Comparison of ENCODE assay signal across 17 cellular contexts in the genomic region with DNA sequence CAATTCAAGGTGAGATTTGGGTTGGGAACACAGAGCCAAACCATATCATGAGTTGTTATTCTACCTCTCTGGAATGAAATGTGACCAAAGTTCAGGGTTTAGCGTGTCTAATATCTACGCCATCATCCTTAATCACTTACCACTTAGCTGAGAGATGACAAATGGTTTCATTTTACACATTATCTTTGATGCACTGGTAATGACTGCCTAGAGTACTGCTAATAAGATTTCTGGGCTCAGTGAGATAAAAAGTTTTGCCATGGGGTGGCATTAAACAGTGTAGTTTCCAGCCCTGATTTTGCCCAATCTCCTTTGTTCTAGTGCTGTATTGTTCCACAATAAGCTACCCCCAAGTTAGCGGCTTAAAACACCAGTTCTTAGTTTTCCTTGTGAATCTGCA.
DNase-seq lines count a peak whose midpoint lies in the region; ATAC-seq and TF ChIP-seq lines count a peak whose summit lies in the region.
"Had no signal": no experiment of that assay in that cellular context is flagged by ENCODE, and none has a peak within 500 bp of the region (broad histone marks: within the 10 kb centered on the region; RNA-seq: fewer than 3 reads in every experiment).

No MANE protein-coding gene starts in this region.

- no peak for TF ChIP-seq CTCF in foreskin keratinocyte (conservative IDR thresholded peaks at IDR 0.05)

- POLR2A ChIA-PET in activated CD8-positive, alpha-beta T cell treated with anti-CD3 and anti-CD28 coated beads, Interleukin-2, amount 10 ng/mL, durations not matched to agents 7 days and 5 days (lab: Charles Lee): interaction anchor here (1.5 kb wide), 1 partner anchor 13 kb away, joined by 5 read pairs; no protein-coding TSS in a partner anchor
- POLR2A ChIA-PET in naive thymus-derived CD8-positive, alpha-beta T cell (lab: Charles Lee): no interaction called here

- peak overlapping the region; percentile 87 for H3K27ac Mint-ChIP-seq in activated T-cell treated with anti-CD3 and anti-CD28 coated beads, Interleukin-2, amount 50 U/mL, for 24 hours
- peak overlapping the region; percentile 31 for H3K27ac Mint-ChIP-seq in activated CD8-positive, alpha-beta T cell treated with anti-CD3 and anti-CD28 coated beads, Interleukin-2, amount 10 ng/mL, durations not matched to agents 7 days and 5 days
- no peak overlapping the region for H3K27ac Mint-ChIP-seq in naive thymus-derived CD8-positive, alpha-beta T cell
- H3K27ac Mint-ChIP-seq: GM23338 had no signal

- no peaks in the 10 kb centered on the region for H3K27me3 ChIP-seq in foreskin keratinocyte
- H3K27me3 ChIP-seq: BLaER1 treated with 17β-estradiol and CSF1 and Interleukin-3, amounts not matched to agents 10 nM and 100 nM had no signal

- no peak overlapping the region for H3K4me3 Mint-ChIP-seq in activated T-cell treated with anti-CD3 and anti-CD28 coated beads, Interleukin-2, amount 50 U/mL, for 24 hours
- H3K4me3 Mint-ChIP-seq in activated CD8-positive, alpha-beta T cell treated with anti-CD3 and anti-CD28 coated beads, Interleukin-2, amount 10 ng/mL, durations not matched to agents 7 days and 5 days: no peak overlapping the region
- H3K4me3 Mint-ChIP-seq in naive thymus-derived CD8-positive, alpha-beta T cell: no peak overlapping the region
- H3K4me3 Mint-ChIP-seq: GM23338 had no signal

- CTCF ChIA-PET in activated CD8-positive, alpha-beta T cell treated with anti-CD3 and anti-CD28 coated beads, Interleukin-2, amount 10 ng/mL, durations not matched to agents 7 days and 5 days (lab: Charles Lee): no interaction called here

- H3K27me3 Mint-ChIP-seq in activated T-cell treated with anti-CD3 and anti-CD28 coated beads, Interleukin-2, amount 50 U/mL, for 24 hours: no peaks in the 10 kb centered on the region
- H3K27me3 Mint-ChIP-seq in activated CD8-positive, alpha-beta T cell treated with anti-CD3 and anti-CD28 coated beads, Interleukin-2, amount 10 ng/mL, durations not matched to agents 7 days and 5 days (ENCODE audit: low read depth): no peaks in the 10 kb centered on the region
- H3K27me3 Mint-ChIP-seq in naive thymus-derived CD8-positive, alpha-beta T cell: no peaks in the 10 kb centered on the region

- H3K9me3 Mint-ChIP-seq in activated T-cell treated with anti-CD3 and anti-CD28 coated beads, Interleukin-2, amount 50 U/mL, for 24 hours: peaks cover 6% of the 10 kb centered on the region
- H3K9me3 Mint-ChIP-seq in activated CD8-positive, alpha-beta T cell treated with anti-CD3 and anti-CD28 coated beads, Interleukin-2, amount 10 ng/mL, durations not matched to agents 7 days and 5 days (ENCODE audit: insufficient read depth): peaks cover 10% of the 10 kb centered on the region
- H3K9me3 Mint-ChIP-seq in naive thymus-derived CD8-positive, alpha-beta T cell: no peaks in the 10 kb centered on the region
- H3K9me3 Mint-ChIP-seq: GM23338 had no signal

- no peaks in the 10 kb centered on the region for H3K36me3 Mint-ChIP-seq in activated T-cell treated with anti-CD3 and anti-CD28 coated beads, Interleukin-2, amount 50 U/mL, for 24 hours (ENCODE audit: low read depth)
- peaks cover 37% of the 10 kb centered on the region for H3K36me3 Mint-ChIP-seq in activated CD8-positive, alpha-beta T cell treated with anti-CD3 and anti-CD28 coated beads, Interleukin-2, amount 10 ng/mL, durations not matched to agents 7 days and 5 days (ENCODE audit: low read depth)
- no peaks in the 10 kb centered on the region for H3K36me3 Mint-ChIP-seq in naive thymus-derived CD8-positive, alpha-beta T cell

- H3K4me1 Mint-ChIP-seq in activated T-cell treated with anti-CD3 and anti-CD28 coated beads, Interleukin-2, amount 50 U/mL, for 24 hours (ENCODE audit: low read depth): peaks cover 39% of the 10 kb centered on the region
- H3K4me1 Mint-ChIP-seq in activated CD8-positive, alpha-beta T cell treated with anti-CD3 and anti-CD28 coated beads, Interleukin-2, amount 10 ng/mL, durations not matched to agents 7 days and 5 days (ENCODE audit: low read depth): peaks cover 37% of the 10 kb centered on the region
- peaks cover 11 to 33% (median 19%) of the 10 kb centered on the region in 4 donors for H3K4me1 Mint-ChIP-seq in naive thymus-derived CD8-positive, alpha-beta T cell
- H3K4me1 Mint-ChIP-seq: GM23338 had no signal

- H3K4me1 ChIP-seq in foreskin keratinocyte: no peaks in the 10 kb centered on the region
- H3K4me1 ChIP-seq: A549 had no signal

- ATAC-seq in activated CD8-positive, alpha-beta T cell treated with anti-CD3 and anti-CD28 coated beads, Interleukin-2, amount 10 ng/mL, durations not matched to agents 7 days and 5 days: no peak
- peak; percentile 44 for ATAC-seq in foreskin keratinocyte
- ATAC-seq in HG02970 (IDR thresholded peaks at IDR 0.05; ENCODE audit: low FRiP score, unreplicated experiment): no peak
- no peak for ATAC-seq in naive thymus-derived CD8-positive, alpha-beta T cell
- ATAC-seq: A549, GM23338, PC-3 had no signal

- no peak for DNase-seq in activated T-cell treated with anti-CD3 and anti-CD28 coated beads, Interleukin-2, amount 50 U/mL, for 24 hours
- no peak for DNase-seq in activated T-cell treated with anti-CD3 and anti-CD28 coated beads, Interleukin-2, amount 50 U/mL, for 1 hour
- DNase-seq in HCEC 1CT (peak; percentile 15), foreskin keratinocyte (peak in 1 of 2 donors; percentile 11), EL (no peak)
- DNase-seq in activated CD8-positive, alpha-beta T cell treated with anti-CD3 and anti-CD28 coated beads, Interleukin-2, amount 10 ng/mL, durations not matched to agents 7 days and 5 days: no peak
- no peak for DNase-seq in naive thymus-derived CD8-positive, alpha-beta T cell
- DNase-seq: NCI-H1105 treated with DMSO at 0.1 percent for 48 hours, NCI-H187, NCI-H2171, NCI-H446, PC-3 had no signal

- H3K27ac ChIP-seq in foreskin keratinocyte: no peak overlapping the region
- H3K27ac ChIP-seq: A549; BLaER1 treated with 17β-estradiol and CSF1 and Interleukin-3, amounts not matched to agents 10 nM and 100 nM; RWPE1 had no signal

Comparison
In these comparisons a context has a peak if more than half of its experiments do, and no peak if none do; other contexts are left out.
1. H3K27ac Mint-ChIP-seq: peak in activated T-cell treated with anti-CD3 and anti-CD28 coated beads, Interleukin-2, amount 50 U/mL, for 24 hours (single experiment) and activated CD8-positive, alpha-beta T cell treated with anti-CD3 and anti-CD28 coated beads, Interleukin-2, amount 10 ng/mL, durations not matched to agents 7 days and 5 days (single experiment); none in naive thymus-derived CD8-positive, alpha-beta T cell (0 of 10).